18 cellular contexts compared by ENCODE assay signal in the genomic region with DNA sequence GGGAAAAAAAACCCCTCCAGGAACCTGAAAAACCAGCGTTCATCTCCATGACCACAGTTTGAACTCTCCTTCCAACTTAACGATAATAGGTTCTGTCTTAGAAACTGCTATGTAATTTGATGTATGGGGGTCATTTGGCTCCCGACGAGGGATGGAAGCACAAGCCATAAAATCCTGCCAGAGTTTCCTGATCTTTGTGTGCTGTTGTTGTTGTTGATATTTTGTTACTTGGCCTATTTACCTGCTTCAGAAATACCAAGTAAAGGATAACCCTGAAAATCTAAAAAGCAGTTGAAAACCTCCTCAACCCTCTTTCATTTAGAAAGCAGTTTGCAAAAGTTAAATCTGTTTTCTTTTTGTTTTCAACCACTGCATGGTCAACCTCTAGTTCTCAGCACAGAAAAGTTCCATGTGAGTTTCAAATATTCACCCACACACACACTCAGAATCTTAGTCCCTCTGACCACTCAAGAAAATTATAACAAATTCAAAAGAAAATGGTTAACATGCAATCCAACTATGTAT. TPM values are rescaled to one million over a fixed set of nuclear protein-coding genes. Genes with fewer than 3 reads are reported as not detected.
DNase-seq lines count a peak whose midpoint lies in the region; ATAC-seq and TF ChIP-seq lines count a peak whose summit lies in the region.
"Had no signal": no experiment of that assay in that cellular context is flagged by ENCODE, and none has a peak within 500 bp of the region (broad histone marks: within the 10 kb centered on the region; RNA-seq: fewer than 3 reads in every experiment).

No MANE protein-coding gene starts in this region.

- in situ Hi-C loops in IMR-90 (cut with MboI; ENCODE audit: low sequenced_read_pairs) (no loop called here), brain microvascular endothelial cell (cut with HindIII; ENCODE audit: low pct_ligation_motif_present, low sequenced_read_pairs) (no loop called here)

- CTCF ChIA-PET in IMR-90 (lab: Yijun Ruan, JAX), result interaction anchor here (1.4 kb wide), 1 partner anchor 413 kb away, joined by 3 read pairs; no protein-coding TSS in a partner anchor

- peak; percentile 39 for DNase-seq in IMR-90
- DNase-seq in brain microvascular endothelial cell, result no peak
- DNase-seq in lung microvascular endothelial cell (ENCODE audit: low read depth in 2 of 2), result peak; percentile 30 to 64
- DNase-seq in thoracic aorta (ENCODE audit: low spot score), result no peak
- DNase-seq in activated CD4-positive, alpha-beta T cell treated with anti-CD3 and anti-CD28 coated beads, Interleukin-2, amount 50 U/mL, for 4 hours, result no peak
- DNase-seq in activated T-cell treated with anti-CD3 and anti-CD28 coated beads for 4 hours, result no peak
- DNase-seq: C1 segment of cervical spinal cord; effector CD4-positive, alpha-beta T cell; heart left ventricle; KG1; NCI-H1694 treated with DMSO at 0.1 percent for 48 hours; NCI-H774; stimulated activated CD4-positive, alpha-beta T cell treated with anti-CD3 and anti-CD28 coated beads, Interleukin-2, amount 100 ng/mL, for 24 hours had no signal

- peaks cover 0 to 34% of the 10 kb centered on the region in 2 experiments; a peak in 2 of 4 replicates for H3K79me1 ChIP-seq in IMR-90 (ENCODE audit: low read depth in 1 of 2, low read length in 2 of 2)

- H3K4me3 ChIP-seq in IMR-90 (ENCODE audit: insufficient read depth, low read depth, low read length) (no peak overlapping the region), brain microvascular endothelial cell (ENCODE audit: low read depth, low read length) (peak overlapping the region; percentile 57), thoracic aorta (peak overlapping the region; percentile 99)

- peak overlapping the region; percentile 92 for H3K23ac ChIP-seq in IMR-90 (ENCODE audit: low read depth, low read length)

- dilution Hi-C loops in IMR-90 (cut with HindIII; ENCODE audit: low sequenced_read_pairs, unreplicated experiment), result no loop called here

- H3K4me1 ChIP-seq in IMR-90 (ENCODE audit: control insufficient read depth, insufficient read depth, low read length) (peaks cover 27% of the 10 kb centered on the region), thoracic aorta (ENCODE audit: control insufficient read depth in 1 of 2, low read depth in 2 of 2) (peaks cover 21 to 51% of the 10 kb centered on the region in 2 donors)

- no peak overlapping the region for H2AFZ ChIP-seq in IMR-90 (replicated peaks; ENCODE audit: low read length, poor library complexity)

- TF ChIP-seq CTCF in IMR-90 (conservative IDR thresholded peaks at IDR 0.05; ENCODE audit: low read depth, low read length), result no peak
- TF ChIP-seq CTCF in brain microvascular endothelial cell (IDR thresholded peaks at IDR 0.05; ENCODE audit: low read depth, low read length, missing control alignments), result no peak
- TF ChIP-seq CTCF in thoracic aorta (IDR thresholded peaks at IDR 0.05), result no peak

- ATAC-seq in IMR-90 (ENCODE audit: low read depth) (no peak), thoracic aorta (ENCODE audit: insufficient number of reproducible peaks, low FRiP score, low read depth) (no peak), HG03432 (IDR thresholded peaks at IDR 0.05; ENCODE audit: unreplicated experiment) (no peak), esophagus mucosa (no peak)
- ATAC-seq: heart left ventricle, left lobe of liver, WTC11 had no signal

- peak overlapping the region; percentile 98 for H3K27ac ChIP-seq in IMR-90 (ENCODE audit: insufficient read depth, low read length)
- no peak overlapping the region for H3K27ac ChIP-seq in brain microvascular endothelial cell
- H3K27ac ChIP-seq in thoracic aorta, result peak overlapping the region; percentile 87 to 96

- H3K4ac ChIP-seq in IMR-90 (ENCODE audit: low read depth, low read length), result peak overlapping the region; percentile 85

- peak overlapping the region; percentile 54 for H2BK20ac ChIP-seq in IMR-90 (ENCODE audit: low read depth, low read length)

- H3K14ac ChIP-seq in IMR-90 (replicated peaks; ENCODE audit: low read depth, low read length), result peak overlapping the region; percentile 80; the same call in 1 of the 2 replicates

- TF ChIP-seq POLR2A in IMR-90 (IDR thresholded peaks at IDR 0.05; ENCODE audit: low read depth, low read length), result no peak; the same call in 1 of the 2 replicates

- H3K9me1 ChIP-seq in IMR-90 (ENCODE audit: insufficient read depth, low read length), result peaks cover 13% of the 10 kb centered on the region; the same call in 1 of the 2 replicates

- H4K20me1 ChIP-seq in IMR-90 (ENCODE audit: insufficient read depth, low read length), result peaks cover 16% of the 10 kb centered on the region

- H3K9me3 ChIP-seq in IMR-90 (ENCODE audit: control insufficient read depth, insufficient read depth, low read length) (no peaks in the 10 kb centered on the region), thoracic aorta (no peaks in the 10 kb centered on the region)
- H3K9me3 ChIP-seq: heart left ventricle had no signal

- peak overlapping the region; percentile 40; the same call in 1 of the 2 replicates for H3K56ac ChIP-seq in IMR-90 (ENCODE audit: extremely low read depth, insufficient read depth, low read length)

- peak overlapping the region; percentile 95 for H3K9ac ChIP-seq in IMR-90 (ENCODE audit: low read depth, low read length)

- peak overlapping the region; percentile 67 for H2BK120ac ChIP-seq in IMR-90 (ENCODE audit: low read depth, low read length)

- no peak overlapping the region for H2AK9ac ChIP-seq in IMR-90 (replicated peaks; ENCODE audit: low read depth, low read length, poor library complexity)

- TF ChIP-seq RAD21 in IMR-90 (IDR thresholded peaks at IDR 0.05; ENCODE audit: low read length), result no peak

- peak overlapping the region; percentile 58 for H4K5ac ChIP-seq in IMR-90 (ENCODE audit: low read depth, low read length)

- H3K4me2 ChIP-seq in IMR-90 (ENCODE audit: low read depth, low read length), result peak overlapping the region; percentile 98

- H3K36me3 ChIP-seq in IMR-90 (ENCODE audit: control insufficient read depth, insufficient read depth, low read length) (peaks cover 12% of the 10 kb centered on the region; the same call in 1 of the 2 replicates), brain microvascular endothelial cell (replicated peaks) (no peaks in the 10 kb centered on the region), thoracic aorta (no peaks in the 10 kb centered on the region)
- H3K36me3 ChIP-seq: heart left ventricle had no signal

- peak overlapping the region; percentile 45; the same call in 2 of the 3 replicates for H2BK15ac ChIP-seq in IMR-90 (ENCODE audit: low read depth, low read length)

- H4K91ac ChIP-seq in IMR-90 (ENCODE audit: insufficient read depth, low read depth, low read length), result peak overlapping the region; percentile 68

- H2AK5ac ChIP-seq in IMR-90 (ENCODE audit: low read depth, low read length), result peak overlapping the region; percentile 45; the same call in 1 of the 2 replicates

- no peaks in the 10 kb centered on the region for H3K27me3 ChIP-seq in IMR-90 (ENCODE audit: control insufficient read depth, insufficient read depth, low read length)
- H3K27me3 ChIP-seq in brain microvascular endothelial cell (replicated peaks), result peaks cover 91% of the 10 kb centered on the region
- H3K27me3 ChIP-seq in thoracic aorta (replicated peaks; ENCODE audit: insufficient read depth), result no peaks in the 10 kb centered on the region

- POLR2A ChIA-PET in IMR-90 (lab: Charles Lee; ENCODE audit: unreplicated experiment), result interaction anchor here (1.1 kb wide), 1 partner anchor 12 kb away, joined by 3 read pairs; no protein-coding TSS in a partner anchor

- intact Hi-C loops in IMR-90 (cut with micrococcal nuclease), result no loop called here

- peak overlapping the region; percentile 68 for H3K18ac ChIP-seq in IMR-90 (ENCODE audit: low read depth, low read length)

- no TSS peak for BruUV-seq in IMR-90 (replicated peaks; lab: Mats Ljungman, UMichigan)

- WGBS in IMR-90 (ENCODE audit: extremely low coverage in 2 of 2, insufficient read length in 1 of 2), 2 experiments, result no CpG with 5 or more reads among the region's 4 CpGs

- H4K8ac ChIP-seq in IMR-90 (ENCODE audit: low read depth in 2 of 2, low read length in 2 of 2), result peak overlapping the region; percentile 2 to 47; a peak in 3 of 4 replicates

- H2BK5ac ChIP-seq in IMR-90 (ENCODE audit: low read depth, low read length, poor library complexity, severe bottlenecking), result peak overlapping the region; percentile 92

RNA-seq across cellular contexts. Expression of a gene that starts 9.3 kb away (rescaled TPM):
- 1.6 and 1.7 TPM in 2 replicates for total RNA-seq in IMR-90 (2012; rRNA removed)
- polyA plus RNA-seq in IMR-90 (2012; rRNA removed), result 2.4 and 3.9 TPM in 2 replicates
- 0.93 and 1.8 TPM in 2 replicates for polyA plus RNA-seq in IMR-90 (2012; cell fraction: cytosol; rRNA removed)
- polyA plus RNA-seq in IMR-90 (2012; cell fraction: nucleus; rRNA removed; ENCODE audit: low replicate concordance), result 5.2 and 14.9 TPM in 2 replicates
- total RNA-seq in lung microvascular endothelial cell, result 0.20 and 0.22 TPM in 2 replicates
- 1 to 10 TPM; 3.4 to 4.6 TPM for total RNA-seq in thoracic aorta
- total RNA-seq in esophagus mucosa, result 1.1 TPM
- total RNA-seq: osteocyte, WTC11 had no signal

RNA-seq across cellular contexts. Expression of a gene that starts 16.0 kb away (rescaled TPM):
- total RNA-seq in IMR-90 (2012; rRNA removed), result 0.54 and 0.83 TPM in 2 replicates
- 1.7 and 1.8 TPM in 2 replicates for polyA plus RNA-seq in IMR-90 (2012; rRNA removed)
- polyA plus RNA-seq in IMR-90 (2012; cell fraction: cytosol; rRNA removed), result 0.34 and 0.97 TPM in 2 replicates
- polyA plus RNA-seq in IMR-90 (2012; cell fraction: nucleus; rRNA removed; ENCODE audit: low replicate concordance), result 1.5 and 1.9 TPM in 2 replicates
- 0.40 and 0.44 TPM in 2 replicates for total RNA-seq in lung microvascular endothelial cell
- 1 to 10 TPM in 1 of 2 donors, not detected in 1; 3.1 TPM for total RNA-seq in thoracic aorta
- total RNA-seq in esophagus mucosa, result 3.2 TPM
- total RNA-seq: osteocyte, WTC11 had no signal

RNA-seq across cellular contexts. Expression of a gene that starts 18.7 kb away (rescaled TPM):
- 0.36 and 1.1 TPM in 2 replicates for total RNA-seq in IMR-90 (2012; rRNA removed)
- polyA plus RNA-seq in IMR-90 (2012; rRNA removed), result 7.2 and 8.0 TPM in 2 replicates
- 4.3 and 5.1 TPM in 2 replicates for polyA plus RNA-seq in IMR-90 (2012; cell fraction: cytosol; rRNA removed)
- polyA plus RNA-seq in IMR-90 (2012; cell fraction: nucleus; rRNA removed; ENCODE audit: low replicate concordance), result 4.5 and 16.6 TPM in 2 replicates
- total RNA-seq in lung microvascular endothelial cell, result 0.22 and 0.79 TPM in 2 replicates
- total RNA-seq in thoracic aorta, result 1 to 10 TPM; 3.7 to 6.1 TPM
- 5.5 TPM for total RNA-seq in esophagus mucosa
- total RNA-seq: osteocyte, WTC11 had no signal

RNA-seq across cellular contexts. Expression of a gene that starts 31.7 kb away (rescaled TPM):
- total RNA-seq in IMR-90 (2012; rRNA removed), result 19.9 and 23.9 TPM in 2 replicates
- polyA plus RNA-seq in IMR-90 (2012; rRNA removed), result 28.1 and 29.4 TPM in 2 replicates
- polyA plus RNA-seq in IMR-90 (2012; cell fraction: cytosol; rRNA removed), result 27.6 and 56.3 TPM in 2 replicates
- 34.9 and 41.0 TPM in 2 replicates for polyA plus RNA-seq in IMR-90 (2012; cell fraction: nucleus; rRNA removed; ENCODE audit: low replicate concordance)
- 5.8 and 7.0 TPM in 2 replicates for total RNA-seq in lung microvascular endothelial cell
- 1 to 10 TPM in 1 of 2 donors, under 1 TPM in 1; 0.35 to 1.2 TPM for total RNA-seq in thoracic aorta
- total RNA-seq in esophagus mucosa, result 5.6 TPM
- total RNA-seq: osteocyte, WTC11 had no signal

RNA-seq across cellular contexts. Expression of a gene that starts 35.8 kb away (rescaled TPM):
- total RNA-seq in IMR-90 (2012; rRNA removed), result 1.4 and 1.7 TPM in 2 replicates
- polyA plus RNA-seq in IMR-90 (2012; rRNA removed), result 1.8 and 2.1 TPM in 2 replicates
- polyA plus RNA-seq in IMR-90 (2012; cell fraction: cytosol; rRNA removed), result 0.50 and 1.7 TPM in 2 replicates
- 3.9 and 5.3 TPM in 2 replicates for polyA plus RNA-seq in IMR-90 (2012; cell fraction: nucleus; rRNA removed; ENCODE audit: low replicate concordance)
- total RNA-seq in lung microvascular endothelial cell, result 2.0 and 2.4 TPM in 2 replicates
- total RNA-seq in thoracic aorta, result not detected
- 1.7 TPM for total RNA-seq in esophagus mucosa
- total RNA-seq: heart left ventricle, left lobe of liver, osteocyte, WTC11 had no signal
- polyA plus RNA-seq: heart left ventricle had no signal

Comparison
In these comparisons a context has a peak if more than half of its experiments do, and no peak if none do; other contexts are left out.
1. DNase-seq: peak in IMR-90 (single experiment) and lung microvascular endothelial cell (2 of 2); none in brain microvascular endothelial cell (single experiment), thoracic aorta (single experiment), activated CD4-positive, alpha-beta T cell treated with anti-CD3 and anti-CD28 coated beads, Interleukin-2, amount 50 U/mL, for 4 hours (0 of 2) and activated T-cell treated with anti-CD3 and anti-CD28 coated beads for 4 hours (single experiment).